In the genomic region with DNA sequence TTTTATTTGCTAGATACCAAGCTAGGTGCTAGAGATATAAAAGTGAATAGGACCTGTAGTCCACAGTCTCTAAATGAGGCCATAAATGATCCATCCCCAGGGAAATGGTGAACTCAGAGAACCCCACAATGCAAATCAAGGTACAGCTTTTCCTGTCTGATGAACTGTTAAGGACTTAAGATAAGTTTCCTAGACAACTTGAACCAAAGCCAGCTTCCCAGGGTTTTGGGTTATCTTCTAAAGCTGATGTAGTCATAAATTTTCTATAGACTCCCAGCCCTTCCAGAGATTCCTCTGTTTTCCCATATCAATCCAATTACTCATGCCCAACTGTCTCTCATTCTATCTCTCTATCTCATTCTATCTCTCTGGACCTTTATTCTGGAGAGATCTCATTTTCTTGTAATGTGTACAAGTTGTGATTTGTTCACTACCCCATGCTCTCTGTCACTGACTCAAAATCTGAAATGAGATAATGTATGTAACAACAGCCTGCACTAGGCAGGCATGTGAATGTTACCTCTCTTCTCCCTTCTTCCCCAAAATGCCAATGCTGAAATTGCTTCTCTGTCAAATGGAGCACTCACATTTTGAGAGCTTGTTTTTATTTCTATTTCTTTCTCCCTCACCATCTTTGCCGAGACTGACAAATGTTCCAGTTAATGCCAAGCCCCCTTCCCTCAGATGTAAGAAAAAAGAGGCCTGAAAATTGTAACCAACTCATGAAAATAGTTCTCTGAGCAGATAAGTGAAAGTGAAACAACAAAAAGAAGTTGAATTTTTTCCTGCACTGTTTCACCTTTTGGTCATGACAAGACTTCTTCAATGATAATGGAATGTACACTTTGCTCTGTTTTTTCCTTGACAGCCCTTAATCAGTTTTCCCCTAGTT, we compare ENCODE assay signal across 8 cellular contexts.
DNase-seq lines count a peak whose midpoint lies in the region; ATAC-seq and TF ChIP-seq lines count a peak whose summit lies in the region.

No MANE protein-coding gene starts in this region.

- H3K4me2 ChIP-seq in PC-3 (ENCODE audit: low read length) (no peak overlapping the region), PC-9 (no peak overlapping the region)

- no peaks in the 10 kb centered on the region for H3K27me3 ChIP-seq in PC-3 (ENCODE audit: low read length)
- no peaks in the 10 kb centered on the region for H3K27me3 ChIP-seq in PC-9 (ENCODE audit: insufficient read depth, low read depth)

- no peak for DNase-seq in activated naive CD4-positive, alpha-beta T cell treated with anti-CD3 and anti-CD28 coated beads, Interleukin-2, amount 10 ng/mL, durations not matched to agents 7 days and 5 days
- DNase-seq in activated naive CD4-positive, alpha-beta T cell (lab: John Stamatoyannopoulos, UW) = no peak
- peak in 1 of 2 donors; percentile 10 for DNase-seq in activated naive CD4-positive, alpha-beta T cell treated with anti-CD3 and anti-CD28 coated beads, Interleukin-2, amount 50 U/mL, for 72 hours (ENCODE audit: low spot score in 2 of 2)
- DNase-seq in PC-3 = no peak
- no peak for DNase-seq in NK-92 (lab: John Stamatoyannopoulos, UW; ENCODE audit: unreplicated experiment)
- no peak for DNase-seq in PC-9

- no peaks in the 10 kb centered on the region for H3K79me2 ChIP-seq in PC-3 (ENCODE audit: low read length)
- no peaks in the 10 kb centered on the region for H3K79me2 ChIP-seq in PC-9 (ENCODE audit: low read depth)

- H4K20me1 ChIP-seq in PC-3 (ENCODE audit: low read length) = no peaks in the 10 kb centered on the region
- H4K20me1 ChIP-seq in PC-9 (ENCODE audit: insufficient read depth) = no peaks in the 10 kb centered on the region

- H3F3A ChIP-seq in PC-3 (ENCODE audit: low read length, unreplicated experiment) (no peaks in the 10 kb centered on the region), PC-9 (ENCODE audit: insufficient read depth, low read depth) (no peaks in the 10 kb centered on the region)

- H3K4me3 Mint-ChIP-seq in activated naive CD4-positive, alpha-beta T cell treated with anti-CD3 and anti-CD28 coated beads, Interleukin-2, amount 10 ng/mL, durations not matched to agents 7 days and 5 days = peak overlapping the region; percentile 7
- H3K4me3 Mint-ChIP-seq in stimulated activated naive CD8-positive, alpha-beta T cell treated with anti-CD3 and anti-CD28 coated beads, Interleukin-15, Interleukin-2, amounts not matched to agents 100 ng/mL and 50 ng/mL, for 24 hours = no peak overlapping the region

- H3K9me3 Mint-ChIP-seq in activated naive CD4-positive, alpha-beta T cell treated with anti-CD3 and anti-CD28 coated beads, Interleukin-2, amount 10 ng/mL, durations not matched to agents 7 days and 5 days = no peaks in the 10 kb centered on the region
- H3K9me3 Mint-ChIP-seq in activated naive CD4-positive, alpha-beta T cell treated with anti-CD3 and anti-CD28 coated beads, Interleukin-2, amount 50 U/mL, for 72 hours = no peaks in the 10 kb centered on the region
- H3K9me3 Mint-ChIP-seq in stimulated activated naive CD8-positive, alpha-beta T cell treated with anti-CD3 and anti-CD28 coated beads, Interleukin-15, Interleukin-2, amounts not matched to agents 100 ng/mL and 50 ng/mL, for 24 hours = no peaks in the 10 kb centered on the region

- CTCF ChIA-PET in activated naive CD4-positive, alpha-beta T cell treated with anti-CD3 and anti-CD28 coated beads, Interleukin-2, amount 10 ng/mL, durations not matched to agents 7 days and 5 days (lab: Charles Lee) = interaction anchor here (0.8 kb wide), 1 partner anchor 8 kb away, joined by 4 read pairs; no protein-coding TSS in a partner anchor
- CTCF ChIA-PET in PC-3 (lab: Charles Lee) (no interaction called here), PC-9 (lab: Charles Lee) (no interaction called here)

- no peaks in the 10 kb centered on the region for H3K36me3 Mint-ChIP-seq in activated naive CD4-positive, alpha-beta T cell treated with anti-CD3 and anti-CD28 coated beads, Interleukin-2, amount 10 ng/mL, durations not matched to agents 7 days and 5 days
- no peaks in the 10 kb centered on the region for H3K36me3 Mint-ChIP-seq in activated naive CD4-positive, alpha-beta T cell treated with anti-CD3 and anti-CD28 coated beads, Interleukin-2, amount 50 U/mL, for 72 hours
- no peaks in the 10 kb centered on the region for H3K36me3 Mint-ChIP-seq in stimulated activated naive CD8-positive, alpha-beta T cell treated with anti-CD3 and anti-CD28 coated beads, Interleukin-15, Interleukin-2, amounts not matched to agents 100 ng/mL and 50 ng/mL, for 24 hours (ENCODE audit: low read depth)

- no peaks in the 10 kb centered on the region for H3K27me3 Mint-ChIP-seq in activated naive CD4-positive, alpha-beta T cell treated with anti-CD3 and anti-CD28 coated beads, Interleukin-2, amount 10 ng/mL, durations not matched to agents 7 days and 5 days
- H3K27me3 Mint-ChIP-seq in stimulated activated naive CD8-positive, alpha-beta T cell treated with anti-CD3 and anti-CD28 coated beads, Interleukin-15, Interleukin-2, amounts not matched to agents 100 ng/mL and 50 ng/mL, for 24 hours = no peaks in the 10 kb centered on the region

- H3K36me3 ChIP-seq in PC-3 (ENCODE audit: low read depth, low read length) (no peaks in the 10 kb centered on the region), PC-9 (ENCODE audit: low read depth) (no peaks in the 10 kb centered on the region)

- TF ChIP-seq CTCF in PC-3 (conservative IDR thresholded peaks at IDR 0.05; ENCODE audit: low read depth, low read length) = no peak
- TF ChIP-seq CTCF in PC-9 (conservative IDR thresholded peaks at IDR 0.05) = no peak

- ATAC-seq in HG02852 (IDR thresholded peaks at IDR 0.05; ENCODE audit: unreplicated experiment) = peak; percentile 64
- ATAC-seq in activated naive CD4-positive, alpha-beta T cell treated with anti-CD3 and anti-CD28 coated beads, Interleukin-2, amount 50 U/mL, for 72 hours = peak; percentile 57 to 86
- ATAC-seq in PC-3 = no peak

- H2AFZ ChIP-seq in PC-3 (ENCODE audit: low read length) = no peak overlapping the region
- H2AFZ ChIP-seq in PC-9 = no peak overlapping the region

- BruUV-seq in PC-3 (replicated peaks; lab: Mats Ljungman, UMichigan) (no TSS peak), PC-9 (replicated peaks; lab: Mats Ljungman, UMichigan) (no TSS peak)

- intact Hi-C loops in PC-3 (cut with micrococcal nuclease) (no loop called here), PC-9 (cut with micrococcal nuclease; ENCODE audit: unreplicated experiment) (no loop called here)

- H3K9me3 ChIP-seq in PC-3 (ENCODE audit: low read length) (no peaks in the 10 kb centered on the region), PC-9 (ENCODE audit: insufficient read depth, low read depth) (no peaks in the 10 kb centered on the region)

- H3K9ac ChIP-seq in PC-3 (ENCODE audit: low read length) = no peak overlapping the region

- peaks cover 12% of the 10 kb centered on the region for H3K4me1 Mint-ChIP-seq in activated naive CD4-positive, alpha-beta T cell treated with anti-CD3 and anti-CD28 coated beads, Interleukin-2, amount 10 ng/mL, durations not matched to agents 7 days and 5 days
- peaks cover 14% of the 10 kb centered on the region for H3K4me1 Mint-ChIP-seq in stimulated activated naive CD8-positive, alpha-beta T cell treated with anti-CD3 and anti-CD28 coated beads, Interleukin-15, Interleukin-2, amounts not matched to agents 100 ng/mL and 50 ng/mL, for 24 hours (ENCODE audit: low read depth)

- no peaks in the 10 kb centered on the region for H3K4me1 ChIP-seq in PC-3 (ENCODE audit: insufficient read depth, low read length)
- H3K4me1 ChIP-seq in PC-9 (replicated peaks; ENCODE audit: insufficient read depth) = no peaks in the 10 kb centered on the region

- H3K27ac ChIP-seq in PC-3 (ENCODE audit: low read length) (no peak overlapping the region), PC-9 (no peak overlapping the region)

- POLR2A ChIA-PET in PC-3 (lab: Charles Lee; ENCODE audit: unreplicated experiment) = no interaction called here
- POLR2A ChIA-PET in PC-9 (lab: Charles Lee; ENCODE audit: unreplicated experiment) = no interaction called here

- peak overlapping the region; percentile 33 for H3K27ac Mint-ChIP-seq in activated naive CD4-positive, alpha-beta T cell treated with anti-CD3 and anti-CD28 coated beads, Interleukin-2, amount 10 ng/mL, durations not matched to agents 7 days and 5 days
- peak overlapping the region; percentile 74 to 92 for H3K27ac Mint-ChIP-seq in activated naive CD4-positive, alpha-beta T cell treated with anti-CD3 and anti-CD28 coated beads, Interleukin-2, amount 50 U/mL, for 72 hours
- peak overlapping the region; percentile 49 for H3K27ac Mint-ChIP-seq in stimulated activated naive CD8-positive, alpha-beta T cell treated with anti-CD3 and anti-CD28 coated beads, Interleukin-15, Interleukin-2, amounts not matched to agents 100 ng/mL and 50 ng/mL, for 24 hours

- H3K9me2 ChIP-seq in PC-3 (replicated peaks; ENCODE audit: low read length) (no peaks in the 10 kb centered on the region), PC-9 (ENCODE audit: insufficient read depth) (no peaks in the 10 kb centered on the region)

- H3K4me3 ChIP-seq in PC-3 (ENCODE audit: low read length) = no peak overlapping the region
- no peak overlapping the region for H3K4me3 ChIP-seq in PC-9

Comparison
In these comparisons a context has a peak if more than half of its experiments do, and no peak if none do; other contexts are left out.
1. H3K27ac Mint-ChIP-seq: peak in every context shown above with its lines; median percentile 83 in activated naive CD4-positive, alpha-beta T cell treated with anti-CD3 and anti-CD28 coated beads, Interleukin-2, amount 50 U/mL, for 72 hours; 49 in stimulated activated naive CD8-positive, alpha-beta T cell treated with anti-CD3 and anti-CD28 coated beads, Interleukin-15, Interleukin-2, amounts not matched to agents 100 ng/mL and 50 ng/mL, for 24 hours; 33 in activated naive CD4-positive, alpha-beta T cell treated with anti-CD3 and anti-CD28 coated beads, Interleukin-2, amount 10 ng/mL, durations not matched to agents 7 days and 5 days.